9 cellular contexts compared by ENCODE assay signal in genomic region chr16:69107311-69107962, GRCh38. TPM values are rescaled to one million over a fixed set of nuclear protein-coding genes. Genes with fewer than 3 reads are reported as not detected.
DNase-seq lines count a peak whose midpoint lies in the region; ATAC-seq and TF ChIP-seq lines count a peak whose summit lies in the region.
"Had no signal": no experiment of that assay in that cellular context is flagged by ENCODE, and none has a peak within 500 bp of the region (broad histone marks: within the 10 kb centered on the region; RNA-seq: fewer than 3 reads in every experiment).

No MANE protein-coding gene starts in this region.

- peak; percentile 44 for DNase-seq in A673 (ENCODE audit: low spot score)
- DNase-seq in HK-2 (ENCODE audit: unreplicated experiment): peak; percentile 61
- DNase-seq in ecto neural progenitor cell (ENCODE audit: low spot score): peak; percentile 76
- DNase-seq in mesothelial cell of epicardium (ENCODE audit: low spot score in 2 of 2, unreplicated experiment in 2 of 2): no peak
- no peak for DNase-seq in RPMI8226
- no peak for DNase-seq in activated gamma-delta T cell treated with Interleukin-2 at 50 U/mL for 16 hours
- DNase-seq in DMS153 treated with DMSO at 0.1 percent for 48 hours (lab: John Stamatoyannopoulos, UW; ENCODE audit: unreplicated experiment): no peak
- DNase-seq: NCI-H345 had no signal

- BruUV-seq in A673 (replicated peaks; lab: Mats Ljungman, UMichigan): no TSS peak

- peaks cover 8% of the 10 kb centered on the region for H3K4me1 ChIP-seq in A673 (ENCODE audit: insufficient read depth, low read length, poor library complexity, severe bottlenecking)

- TF ChIP-seq CTCF in A673 (conservative IDR thresholded peaks at IDR 0.05; ENCODE audit: low read depth, low read length) (0 out of 2 replicates have a peak, but pooled peaks have one; percentile 20), mesothelial cell of epicardium (IDR thresholded peaks at IDR 0.05; ENCODE audit: unreplicated experiment) (no peak)

- H3K4me3 ChIP-seq in A673 (ENCODE audit: low read depth, low read length, poor library complexity, severe bottlenecking): peak overlapping the region; percentile 66

- intact Hi-C loops in A673 (cut with micrococcal nuclease; ENCODE audit: unreplicated experiment): loop anchor here (5.0 kb wide), 2 partner anchors 110 to 515 kb away; no protein-coding TSS in a partner anchor

- no peaks in the 10 kb centered on the region for H3K9me3 Mint-ChIP-seq in mesothelial cell of epicardium

- no peak for ATAC-seq in activated CD4-positive, CD25-positive, alpha-beta regulatory T cell treated with anti-CD3 and anti-CD28 coated beads, Interleukin-2, amount 50 U/mL, for 24 hours

- no peaks in the 10 kb centered on the region for H3K27me3 ChIP-seq in A673 (replicated peaks; ENCODE audit: insufficient read depth, low read depth, low read length, poor library complexity)

- H3K27ac ChIP-seq in A673 (ENCODE audit: low read depth, low read length, poor library complexity, severe bottlenecking): no peak overlapping the region

- H3K9me3 ChIP-seq in A673 (ENCODE audit: low read depth, low read length, poor library complexity, severe bottlenecking): no peaks in the 10 kb centered on the region

- no peaks in the 10 kb centered on the region for H3K36me3 ChIP-seq in A673 (ENCODE audit: insufficient read depth, low read length, poor library complexity, severe bottlenecking)

- peaks cover 61% of the 10 kb centered on the region for H3K27me3 Mint-ChIP-seq in mesothelial cell of epicardium (ENCODE audit: low read depth)

- CTCF ChIA-PET in A673 (lab: Charles Lee): no interaction called here

- H3K36me3 Mint-ChIP-seq in mesothelial cell of epicardium: peaks cover 11% of the 10 kb centered on the region

- peaks cover 19% of the 10 kb centered on the region for H3K4me1 Mint-ChIP-seq in mesothelial cell of epicardium

- POLR2A ChIA-PET in A673 (lab: Charles Lee; ENCODE audit: low non-redundant PET): interaction anchor here (0.6 kb wide), 1 partner anchor 17 kb away, joined by 10 read pairs; no protein-coding TSS in a partner anchor

- H3K27ac Mint-ChIP-seq in mesothelial cell of epicardium: no peak overlapping the region

- peak overlapping the region; percentile 66 for H3K4me3 Mint-ChIP-seq in mesothelial cell of epicardium

RNA-seq across cellular contexts. Expression of gene HAS3, which starts 2.0 kb away (rescaled TPM):
- 0.49 and 0.72 TPM in 2 replicates for total RNA-seq in A673 (2021)
- total RNA-seq in mesothelial cell of epicardium: 0.86 to 1.2 TPM (median 0.92 TPM) in 3 replicates

RNA-seq across cellular contexts. Expression of gene CHTF8, which starts 25.0 kb away (rescaled TPM):
- total RNA-seq in A673 (2021) (113 and 121 TPM in 2 replicates), mesothelial cell of epicardium (91.9 to 96.7 TPM (median 95.2 TPM) in 3 replicates)

RNA-seq across cellular contexts. Expression of gene UTP4, which starts 25.0 kb away (rescaled TPM):
- total RNA-seq in A673 (2021): 119 and 146 TPM in 2 replicates
- 45.0 to 49.4 TPM (median 48.0 TPM) in 3 replicates for total RNA-seq in mesothelial cell of epicardium

Comparison
In these comparisons a context has a peak if more than half of its experiments do, and no peak if none do; other contexts are left out.
1. DNase-seq: peak in A673 (single experiment), HK-2 (single experiment) and ecto neural progenitor cell (single experiment); none in mesothelial cell of epicardium (0 of 2), RPMI8226 (single experiment), activated gamma-delta T cell treated with Interleukin-2 at 50 U/mL for 16 hours (single experiment) and DMS153 treated with DMSO at 0.1 percent for 48 hours (single experiment).